In the genomic region with DNA sequence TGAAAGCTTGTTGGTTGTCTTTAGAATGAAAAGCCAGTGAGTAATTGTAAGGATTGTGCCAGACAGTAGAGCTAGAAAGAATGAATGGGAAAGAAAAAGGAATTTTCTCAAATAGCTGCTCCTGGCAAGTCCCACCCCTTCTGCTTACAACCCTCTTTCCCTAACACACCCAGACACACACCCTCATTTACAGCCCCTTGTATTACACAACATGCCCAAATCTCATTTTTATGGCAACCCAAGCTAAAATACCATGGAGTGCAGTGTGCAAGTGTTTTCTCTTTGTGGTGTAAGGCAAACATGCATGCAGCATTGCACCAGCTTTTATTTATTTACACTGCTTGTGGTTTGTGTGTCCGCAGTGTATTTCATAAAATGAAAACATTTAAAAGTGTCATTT, we compare ENCODE assay signal across 10 cellular contexts. TPM values are rescaled to one million over a fixed set of nuclear protein-coding genes. Genes with fewer than 3 reads are reported as not detected.
A peak's percentile ranks its signal among the peaks of the same experiment; 100 is the strongest.
DNase-seq lines count a peak whose midpoint lies in the region; ATAC-seq and TF ChIP-seq lines count a peak whose summit lies in the region.
"Had no signal": no experiment of that assay in that cellular context is flagged by ENCODE, and none has a peak within 500 bp of the region (broad histone marks: within the 10 kb centered on the region; RNA-seq: fewer than 3 reads in every experiment).

No MANE protein-coding gene starts in this region.

- no peak for TF ChIP-seq CTCF in OCI-LY7 (conservative IDR thresholded peaks at IDR 0.05; ENCODE audit: low read length)
- no peak for TF ChIP-seq CTCF in fibroblast of villous mesenchyme (IDR thresholded peaks at IDR 0.05; ENCODE audit: insufficient read depth, low read depth, low read length)
- no peak for TF ChIP-seq CTCF in stomach (IDR thresholded peaks at IDR 0.05)
- TF ChIP-seq CTCF in gastrocnemius medialis (IDR thresholded peaks at IDR 0.05 in 4 of 5, conservative IDR thresholded peaks at IDR 0.05 in 1 of 5): no peak

- peaks cover 46% of the 10 kb centered on the region for H3K36me3 ChIP-seq in OCI-LY7 (ENCODE audit: insufficient read depth, low read length)
- no peaks in the 10 kb centered on the region for H3K36me3 ChIP-seq in stomach
- no peaks in the 10 kb centered on the region for H3K36me3 ChIP-seq in gastrocnemius medialis

- no peak overlapping the region for H3K27ac Mint-ChIP-seq in activated CD4-positive, alpha-beta T cell treated with anti-CD3 and anti-CD28 coated beads, Interleukin-2, amount 10 ng/mL, durations not matched to agents 24 days and 14 days

- POLR2A ChIA-PET in OCI-LY7 (lab: Charles Lee): interaction anchor here (0.6 to 2.0 kb wide), 17 partner anchors 11 to 106 kb away, joined by 3 to 23 read pairs (median 4); no protein-coding TSS in a partner anchor

- ATAC-seq in gastrocnemius medialis: no peak

- DNase-seq in activated CD4-positive, alpha-beta T cell treated with anti-CD3 and anti-CD28 coated beads, Interleukin-2, amount 10 ng/mL, durations not matched to agents 24 days and 14 days: no peak
- no peak for DNase-seq in activated CD4-positive, alpha-beta T cell treated with anti-CD3 and anti-CD28 coated beads, Interleukin-2, amount 50 U/mL, for 4 hours
- DNase-seq in OCI-LY7 (ENCODE audit: low spot score) (peak; percentile 29), fibroblast of villous mesenchyme (ENCODE audit: low read depth) (peak; percentile 89), stomach (no peak), 8988T (no peak), NCI-H146 treated with DMSO at 0.1 percent for 48 hours (lab: John Stamatoyannopoulos, UW; ENCODE audit: unreplicated experiment) (no peak), gastrocnemius medialis (no peak)
- DNase-seq: stimulated activated CD4-positive, alpha-beta T cell treated with anti-CD3 and anti-CD28 coated beads, Interleukin-4, amount 100 ng/mL, for 1 hour had no signal

- H3K36me3 Mint-ChIP-seq in activated CD4-positive, alpha-beta T cell treated with anti-CD3 and anti-CD28 coated beads, Interleukin-2, amount 10 ng/mL, durations not matched to agents 24 days and 14 days (ENCODE audit: low read depth): no peaks in the 10 kb centered on the region
- H3K36me3 Mint-ChIP-seq: IgD-negative memory B cell had no signal

- intact Hi-C loops in activated CD4-positive, alpha-beta T cell treated with anti-CD3 and anti-CD28 coated beads, Interleukin-2, amount 10 ng/mL, durations not matched to agents 24 days and 14 days (cut with micrococcal nuclease): no loop called here
- intact Hi-C loops in OCI-LY7 (cut with micrococcal nuclease; ENCODE audit: unreplicated experiment): loop anchor here (2.0 to 5.0 kb wide), 5 partner anchors 84 to 696 kb away; partner anchors contain the start of genes CBLL1 and HBP1
- intact Hi-C loops in stomach (cut with DNase I; ENCODE audit: low total_unique reads): no loop called here
- intact Hi-C loops in gastrocnemius medialis (cut with DNase I; ENCODE audit: low total_unique reads): loop anchor here (10.0 kb wide), 1 partner anchor 119 kb away; the partner anchor contains the start of gene HBP1

- peaks cover 0 to 14% (median 8%) of the 10 kb centered on the region in 3 donors for H3K27me3 ChIP-seq in stomach
- peaks cover 0 to 4% (median 3%) of the 10 kb centered on the region in 3 donors for H3K27me3 ChIP-seq in gastrocnemius medialis

- H3K9me3 ChIP-seq in OCI-LY7 (ENCODE audit: low read length): no peaks in the 10 kb centered on the region
- H3K9me3 ChIP-seq in stomach: no peaks in the 10 kb centered on the region
- H3K9me3 ChIP-seq in gastrocnemius medialis: no peaks in the 10 kb centered on the region

- H3K4me1 ChIP-seq in OCI-LY7 (ENCODE audit: insufficient read depth, low read length, poor library complexity, severe bottlenecking): peaks cover 51% of the 10 kb centered on the region
- peaks cover 10 to 25% (median 15%) of the 10 kb centered on the region in 4 donors for H3K4me1 ChIP-seq in stomach
- H3K4me1 ChIP-seq in gastrocnemius medialis: peaks cover 11 to 14% of the 10 kb centered on the region in 2 donors

- H4K20me1 ChIP-seq in OCI-LY7 (ENCODE audit: insufficient read depth, low read length): peaks cover 30% of the 10 kb centered on the region; the same call in 1 of the 2 replicates

- TF ChIP-seq EP300 in stomach (IDR thresholded peaks at IDR 0.05): no peak

- in situ Hi-C loops in gastrocnemius medialis (cut with MboI; ENCODE audit: low sequenced_read_pairs in 4 of 4): no loop called here

- no peaks in the 10 kb centered on the region for H3K9me2 ChIP-seq in OCI-LY7 (ENCODE audit: insufficient read depth, low read length)

- peak overlapping the region; percentile 74 for H3K4me2 ChIP-seq in OCI-LY7 (ENCODE audit: low read length)

- H3K4me3 ChIP-seq in OCI-LY7 (ENCODE audit: low read depth, low read length, poor library complexity, severe bottlenecking) (peak overlapping the region; percentile 94), fibroblast of villous mesenchyme (ENCODE audit: low read depth, low read length) (peak overlapping the region; percentile 68), stomach (peak overlapping the region; percentile 65 to 92 (median 76)), gastrocnemius medialis (peak overlapping the region in 2 of 4 donors; percentile 60 to 69)

- peaks cover 62% of the 10 kb centered on the region for H3K79me2 ChIP-seq in OCI-LY7 (ENCODE audit: insufficient read depth, low read depth, low read length)

- H2AFZ ChIP-seq in OCI-LY7 (ENCODE audit: low read length): no peak overlapping the region

- H3K27me3 Mint-ChIP-seq in activated CD4-positive, alpha-beta T cell treated with anti-CD3 and anti-CD28 coated beads, Interleukin-2, amount 10 ng/mL, durations not matched to agents 24 days and 14 days: peaks cover 58% of the 10 kb centered on the region

- H3K9me3 Mint-ChIP-seq in activated CD4-positive, alpha-beta T cell treated with anti-CD3 and anti-CD28 coated beads, Interleukin-2, amount 10 ng/mL, durations not matched to agents 24 days and 14 days: no peaks in the 10 kb centered on the region
- H3K9me3 Mint-ChIP-seq: IgD-negative memory B cell had no signal

- H3K4me1 Mint-ChIP-seq in activated CD4-positive, alpha-beta T cell treated with anti-CD3 and anti-CD28 coated beads, Interleukin-2, amount 10 ng/mL, durations not matched to agents 24 days and 14 days: peaks cover 7% of the 10 kb centered on the region

- CTCF ChIA-PET in OCI-LY7 (lab: Charles Lee; ENCODE audit: unreplicated experiment): interaction anchor here (0.7 to 1.1 kb wide), 2 partner anchors 44 to 55 kb away, joined by 3 to 4 read pairs; no protein-coding TSS in a partner anchor

- 36 to 62% (median 45%) methylated on average over 1 of the region's 1 CpG for WGBS in stomach, 5 donors

- BruUV-seq in OCI-LY7 (replicated peaks; lab: Mats Ljungman, UMichigan): TSS peak; percentile 55

- TF ChIP-seq POLR2A in stomach (IDR thresholded peaks at IDR 0.05) (no peak), gastrocnemius medialis (IDR thresholded peaks at IDR 0.05) (no peak)

- H3K27ac ChIP-seq in OCI-LY7 (ENCODE audit: low read depth, low read length, poor library complexity, severe bottlenecking) (peak overlapping the region; percentile 59), stomach (no peak overlapping the region), gastrocnemius medialis (no peak overlapping the region)

- H3K4me3 Mint-ChIP-seq in activated CD4-positive, alpha-beta T cell treated with anti-CD3 and anti-CD28 coated beads, Interleukin-2, amount 10 ng/mL, durations not matched to agents 24 days and 14 days: peak overlapping the region; percentile 33

RNA-seq across cellular contexts. Expression of gene PRKAR2B, which starts 1.5 kb away (rescaled TPM):
- 0.54 and 0.77 TPM in 2 replicates for total RNA-seq in activated CD4-positive, alpha-beta T cell treated with anti-CD3 and anti-CD28 coated beads, Interleukin-2, amount 10 ng/mL, durations not matched to agents 24 days and 14 days
- total RNA-seq in OCI-LY7 (2014; rRNA removed; shearing (Covaris generic)): 69.0 and 91.1 TPM in 2 replicates
- total RNA-seq in OCI-LY7 (2022) (210 and 290 TPM in 2 replicates), fibroblast of villous mesenchyme (3.9 and 7.1 TPM in 2 replicates), stomach (10 to 100 TPM in 3 of 5 donors, 1 to 10 TPM in 2; 4.7 to 34.5 (median 10.1) TPM), gastrocnemius medialis (1 to 10 TPM in 3 of 4 donors, under 1 TPM in 1; 0.85 to 6.0 (median 1.4) TPM)
- polyA plus RNA-seq in stomach: 10 to 100 TPM; 20.2 to 39.6 (median 20.5) TPM

Comparison
In these comparisons a context has a peak if more than half of its experiments do, and no peak if none do; other contexts are left out.
1. DNase-seq: peak in OCI-LY7 (single experiment) and fibroblast of villous mesenchyme (single experiment); none in activated CD4-positive, alpha-beta T cell treated with anti-CD3 and anti-CD28 coated beads, Interleukin-2, amount 10 ng/mL, durations not matched to agents 24 days and 14 days (single experiment), activated CD4-positive, alpha-beta T cell treated with anti-CD3 and anti-CD28 coated beads, Interleukin-2, amount 50 U/mL, for 4 hours (0 of 2), stomach (single experiment), 8988T (single experiment), NCI-H146 treated with DMSO at 0.1 percent for 48 hours (single experiment) and gastrocnemius medialis (0 of 2).
2. intact Hi-C loops: an anchor here in OCI-LY7 (2.0 to 5.0 kb wide) and gastrocnemius medialis (10.0 kb wide); none called in activated CD4-positive, alpha-beta T cell treated with anti-CD3 and anti-CD28 coated beads, Interleukin-2, amount 10 ng/mL, durations not matched to agents 24 days and 14 days and stomach.